ENCODE assay signal across 8 cellular contexts in the genomic region with DNA sequence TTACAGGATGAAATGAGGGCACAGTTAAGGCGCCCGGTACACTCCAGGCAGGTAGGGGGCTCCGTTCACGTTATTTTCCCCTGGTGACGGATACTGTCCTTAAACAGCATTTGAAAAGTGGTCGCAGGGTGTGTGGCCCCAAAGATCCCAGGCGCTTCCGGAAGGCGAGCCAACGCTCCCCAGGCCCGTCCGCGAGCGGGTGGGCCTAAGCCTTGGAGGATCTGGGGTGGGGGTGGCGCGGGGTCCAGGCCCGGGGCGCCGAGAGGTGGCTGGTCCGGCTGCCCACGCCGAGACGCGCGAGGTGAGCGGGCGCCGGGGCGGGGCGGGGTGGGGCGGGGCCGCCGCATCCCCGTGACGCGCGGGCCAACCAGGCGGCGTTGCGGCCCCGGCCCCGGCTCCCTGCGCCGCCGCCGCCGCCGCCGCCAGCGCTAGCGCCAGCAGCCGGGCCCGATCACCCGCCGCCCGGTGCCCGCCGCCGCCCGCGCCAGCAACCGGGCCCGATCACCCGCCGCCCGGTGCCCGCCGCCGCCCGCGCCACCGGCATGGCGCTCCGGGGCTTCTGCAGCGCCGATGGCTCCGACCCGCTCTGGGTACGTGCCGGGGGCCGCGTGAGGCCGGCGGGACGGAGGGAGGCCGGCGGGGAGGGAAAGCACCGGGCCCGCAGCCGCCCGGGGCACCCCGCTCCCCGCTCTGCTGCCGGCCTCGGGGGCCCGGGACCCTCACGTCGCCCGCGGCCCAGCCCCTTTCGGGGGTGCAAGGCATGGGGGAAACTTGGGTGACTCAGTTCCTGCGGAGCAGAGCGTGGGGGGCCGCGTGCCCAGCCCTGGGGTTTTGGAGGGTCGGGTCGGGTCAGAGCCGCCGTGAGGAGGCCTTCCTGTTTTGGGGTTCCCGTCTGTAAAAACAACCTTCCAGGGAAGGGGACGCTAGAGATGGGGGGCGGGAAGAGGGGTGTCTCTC. TPM values are rescaled to one million over a fixed set of nuclear protein-coding genes. Genes with fewer than 3 reads are reported as not detected.
A peak's percentile ranks its signal among the peaks of the same experiment; 100 is the strongest.
DNase-seq lines count a peak whose midpoint lies in the region; ATAC-seq, FAIRE-seq and TF ChIP-seq lines count a peak whose summit lies in the region.

A gene (plus strand): TSS at position 407 of the 957 bp plus-strand sequence. CDS start 136 bp downstream, at position 543.

- CTCF ChIA-PET in activated CD4-positive, alpha-beta memory T cell treated with anti-CD3 and anti-CD28 coated beads for 36 hours (lab: Charles Lee), result interaction anchor here (2.5 kb wide), 1 partner anchor 10 kb away, joined by 12 read pairs; no protein-coding TSS in a partner anchor

- H3K27me3 ChIP-seq in effector memory CD4-positive, alpha-beta T cell (replicated peaks; ENCODE audit: control insufficient read depth, insufficient read depth, low read length, poor library complexity, severe bottlenecking), result no peaks in the 10 kb centered on the region

- H3K36me3 ChIP-seq in effector memory CD4-positive, alpha-beta T cell (ENCODE audit: control insufficient read depth, insufficient read depth, low read length), result no peaks in the 10 kb centered on the region
- H3K36me3 ChIP-seq in mesodermal cell (ENCODE audit: control insufficient read depth, insufficient read depth, low read length), result no peaks in the 10 kb centered on the region

- H3K27me3 Mint-ChIP-seq in activated CD4-positive, alpha-beta memory T cell treated with anti-CD3 and anti-CD28 coated beads for 36 hours, result no peaks in the 10 kb centered on the region

- DNase-seq in D721Med (ENCODE audit: insufficient read length, low spot score) (peak; percentile 69), NB4 (ENCODE audit: low read depth) (peak; percentile 56), SKM-1 (lab: John Stamatoyannopoulos, UW; ENCODE audit: unreplicated experiment) (no peak)
- peak; percentile 60 for DNase-seq in activated CD4-positive, alpha-beta memory T cell treated with anti-CD3 and anti-CD28 coated beads for 36 hours
- peak; percentile 42 to 45 (median 43) for DNase-seq in effector memory CD4-positive, alpha-beta T cell
- peak; percentile 63 for DNase-seq in stimulated activated CD8-positive, alpha-beta memory T cell treated with anti-CD3 and anti-CD28 coated beads, Interleukin-4, amount 100 ng/mL, for 24 hours (ENCODE audit: low read depth)

- POLR2A ChIA-PET in activated CD4-positive, alpha-beta memory T cell treated with anti-CD3 and anti-CD28 coated beads for 36 hours (lab: Charles Lee), result interaction anchor here (1.1 to 2.7 kb wide), 3 partner anchors 61 to 84 kb away, joined by 3 to 16 read pairs (median 4); a partner anchor contains a TSS

- peaks cover 12% of the 10 kb centered on the region for H3K36me3 Mint-ChIP-seq in activated CD4-positive, alpha-beta memory T cell treated with anti-CD3 and anti-CD28 coated beads for 36 hours

- H3K4me1 Mint-ChIP-seq in activated CD4-positive, alpha-beta memory T cell treated with anti-CD3 and anti-CD28 coated beads for 36 hours (ENCODE audit: low read depth), result peaks cover 50% of the 10 kb centered on the region

- peak within 1 kb of the TSS; percentile 98 for H3K27ac ChIP-seq in effector memory CD4-positive, alpha-beta T cell (ENCODE audit: insufficient read depth, low read length, poor library complexity, severe bottlenecking)
- H3K27ac ChIP-seq in mesodermal cell (ENCODE audit: low read depth, low read length, severe bottlenecking), result peak within 1 kb of the TSS; percentile 8

- intact Hi-C loops in activated CD4-positive, alpha-beta memory T cell treated with anti-CD3 and anti-CD28 coated beads for 36 hours (cut with micrococcal nuclease), result loop anchor here (1.0 kb wide), 1 partner anchor 76 kb away; no protein-coding TSS in a partner anchor

- TF ChIP-seq CTCF in D721Med (IDR thresholded peaks at IDR 0.05; ENCODE audit: insufficient read depth, missing control alignments) (no peak), NB4 (IDR thresholded peaks at IDR 0.05; ENCODE audit: low read depth, low read length) (no peak)

- H3K4me1 ChIP-seq in effector memory CD4-positive, alpha-beta T cell (ENCODE audit: control insufficient read depth, insufficient read depth, low read length, poor library complexity, severe bottlenecking), result peaks cover 13% of the 10 kb centered on the region
- H3K4me1 ChIP-seq in mesodermal cell (ENCODE audit: control insufficient read depth, insufficient read depth, low read length, poor library complexity, severe bottlenecking), result peaks cover 4% of the 10 kb centered on the region

- H3K9me3 ChIP-seq in effector memory CD4-positive, alpha-beta T cell (ENCODE audit: control insufficient read depth, low read length), result no peaks in the 10 kb centered on the region
- no peaks in the 10 kb centered on the region for H3K9me3 ChIP-seq in mesodermal cell (ENCODE audit: control insufficient read depth, low read length)

- peak; percentile 53 for ATAC-seq in GM21619 (IDR thresholded peaks at IDR 0.05; ENCODE audit: unreplicated experiment)

- peak within 1 kb of the TSS; percentile 99 for H3K4me3 Mint-ChIP-seq in activated CD4-positive, alpha-beta memory T cell treated with anti-CD3 and anti-CD28 coated beads for 36 hours

- TF ChIP-seq POLR2A in NB4 (IDR thresholded peaks at IDR 0.05; ENCODE audit: extremely low read depth, insufficient read length), result no peak

- FAIRE-seq in D721Med (lab: Jason Lieb, UNC), result no peak

- no peaks in the 10 kb centered on the region for H3K9me3 Mint-ChIP-seq in activated CD4-positive, alpha-beta memory T cell treated with anti-CD3 and anti-CD28 coated beads for 36 hours

- WGBS in mesodermal cell (ENCODE audit: insufficient coverage in 2 of 2), 2 experiments, result 1% methylated on average over 62 to 79 of the region's 112 CpGs

- peak within 1 kb of the TSS; percentile 79 for H3K4me3 ChIP-seq in NB4 (ENCODE audit: low read depth, low read length)
- peak within 1 kb of the TSS; percentile 71 for H3K4me3 ChIP-seq in effector memory CD4-positive, alpha-beta T cell (ENCODE audit: insufficient read depth, low read depth, low read length, poor library complexity, severe bottlenecking)
- peak within 1 kb of the TSS; percentile 72 for H3K4me3 ChIP-seq in mesodermal cell (ENCODE audit: extremely low read depth, insufficient read depth, low read length, poor library complexity, severe bottlenecking)

- H3K27ac Mint-ChIP-seq in activated CD4-positive, alpha-beta memory T cell treated with anti-CD3 and anti-CD28 coated beads for 36 hours, result peak within 1 kb of the TSS; percentile 96

RNA-seq across cellular contexts. Expression of the gene that starts here (rescaled TPM):
- 10 to 100 TPM; 49.1 to 50.3 TPM for total RNA-seq in activated CD4-positive, alpha-beta memory T cell treated with anti-CD3 and anti-CD28 coated beads for 36 hours
- polyA plus RNA-seq in mesodermal cell (2013, experiment 1 of 2), result 21.1 TPM
- polyA plus RNA-seq in mesodermal cell (2013, experiment 2 of 2), result 17.7 TPM
